In the genomic region with DNA sequence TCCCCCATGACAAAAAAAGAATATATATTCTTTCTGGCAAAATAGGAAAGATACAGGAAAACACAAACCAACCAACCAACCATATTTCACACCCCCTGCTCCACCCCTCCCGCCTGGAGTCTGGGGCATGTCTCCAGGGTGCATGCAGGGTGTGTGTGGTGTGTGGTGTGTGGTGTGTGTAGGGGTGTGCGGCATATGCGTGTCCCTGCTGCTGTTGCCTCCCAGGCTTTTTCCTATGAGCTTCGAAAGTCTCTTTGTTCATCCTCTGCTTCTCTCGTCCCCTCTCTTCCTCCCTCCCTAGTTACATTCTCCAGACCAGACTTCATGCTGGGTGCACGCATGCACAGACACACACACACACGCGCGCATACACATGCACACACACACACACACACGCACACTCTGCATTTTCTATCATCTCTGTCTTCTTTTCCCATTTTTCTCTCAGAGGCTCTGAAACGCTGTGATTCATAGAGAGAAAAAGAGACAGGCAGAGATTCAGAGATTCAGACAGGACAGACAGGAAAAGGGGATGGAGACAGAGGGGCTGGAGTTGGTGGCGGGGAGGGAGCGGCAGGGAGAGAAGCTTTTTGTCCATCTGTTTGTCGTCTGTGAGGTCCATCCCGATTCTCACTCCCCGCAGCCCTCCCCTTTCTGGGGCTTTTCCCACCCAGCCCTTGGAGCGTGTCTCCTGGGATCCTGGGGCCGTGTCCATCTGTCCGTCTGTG, we compare ENCODE assay signal across 18 cellular contexts.
DNase-seq lines count a peak whose midpoint lies in the region; ATAC-seq and TF ChIP-seq lines count a peak whose summit lies in the region.
"Had no signal": no experiment of that assay in that cellular context is flagged by ENCODE, and none has a peak within 500 bp of the region (broad histone marks: within the 10 kb centered on the region; RNA-seq: fewer than 3 reads in every experiment).

No MANE protein-coding gene starts in this region.

- H3K27me3 ChIP-seq in right cardiac atrium (ENCODE audit: control insufficient read depth, insufficient read depth) (no peaks in the 10 kb centered on the region), WERI-Rb-1 (ENCODE audit: insufficient read depth, low read depth, severe bottlenecking) (no peaks in the 10 kb centered on the region), iPS-15b (ENCODE audit: control insufficient read depth, insufficient read depth, low read length) (peaks cover 8% of the 10 kb centered on the region), mammary epithelial cell (ENCODE audit: insufficient read depth, low read length) (no peaks in the 10 kb centered on the region)

- H4K20me1 ChIP-seq in mammary epithelial cell (ENCODE audit: insufficient read depth, low read length) = no peaks in the 10 kb centered on the region

- CTCF ChIA-PET in mammary epithelial cell (lab: Charles Lee; ENCODE audit: low non-redundant PET) = no interaction called here

- in situ Hi-C loops in mammary epithelial cell (cut with MboI; ENCODE audit: low sequenced_read_pairs in 2 of 2) = loop anchor here (5.0 to 10.0 kb wide), 2 partner anchors 106 to 119 kb away; partner anchors contain the start of gene BLCAP (in 1 of the 2)

- dilution Hi-C loops in mammary epithelial cell (cut with HindIII; ENCODE audit: low sequenced_read_pairs) = no loop called here

- H3K4me1 ChIP-seq in right cardiac atrium (ENCODE audit: control insufficient read depth, insufficient read depth, low read length) (peaks cover 5% of the 10 kb centered on the region), iPS-15b (ENCODE audit: control insufficient read depth, insufficient read depth, low read length) (peaks cover 10% of the 10 kb centered on the region), mammary epithelial cell (ENCODE audit: insufficient read depth, low read length) (peaks cover 20% of the 10 kb centered on the region)

- ATAC-seq in right cardiac atrium (no peak), HG02759 (IDR thresholded peaks at IDR 0.05; ENCODE audit: unreplicated experiment) (no peak)
- ATAC-seq: K562 had no signal

- H3K79me2 ChIP-seq in mammary epithelial cell (ENCODE audit: insufficient read depth, low read length) = no peaks in the 10 kb centered on the region

- no peak overlapping the region for H3K27ac ChIP-seq in right cardiac atrium (ENCODE audit: low read length)
- H3K27ac ChIP-seq in WERI-Rb-1 = peak overlapping the region; percentile 90
- H3K27ac ChIP-seq in mammary epithelial cell (ENCODE audit: insufficient read depth, low read depth, low read length) = no peak overlapping the region
- H3K27ac ChIP-seq: heart right ventricle, SJSA1, transverse colon had no signal

- 30% methylated on average over 19 of the region's 19 CpGs for WGBS in right cardiac atrium
- WGBS in mammary epithelial cell (ENCODE audit: low coverage, missing lambda C conversion rate) = 64% methylated on average over 16 of the region's 19 CpGs

- peak overlapping the region; percentile 20 for H3K9ac ChIP-seq in iPS-15b (ENCODE audit: low read depth, low read length)
- H3K9ac ChIP-seq in mammary epithelial cell (ENCODE audit: insufficient read depth, low read length) = no peak overlapping the region

- no peak overlapping the region for H2AFZ ChIP-seq in mammary epithelial cell (ENCODE audit: low read depth, low read length)

- TF ChIP-seq CTCF in WERI-Rb-1 (IDR thresholded peaks at IDR 0.05; ENCODE audit: low read depth, low read length) = no peak
- no peak for TF ChIP-seq CTCF in mammary epithelial cell (conservative IDR thresholded peaks at IDR 0.05 in 1 of 2, IDR thresholded peaks at IDR 0.05 in 1 of 2; ENCODE audit: extremely low read depth in 1 of 2, insufficient read depth in 1 of 2, low read depth in 1 of 2, low read length in 2 of 2)

- peak in 2 of 3 donors; percentile 45 to 59 for DNase-seq in right cardiac atrium
- DNase-seq in cardiac septum (ENCODE audit: low spot score) = no peak
- DNase-seq in WERI-Rb-1 = peak; percentile 84
- DNase-seq in NCI-H748 treated with DMSO at 0.1 percent for 48 hours (lab: John Stamatoyannopoulos, UW) = no peak
- no peak for DNase-seq in mammary epithelial cell
- DNase-seq in NCI-H1930 (lab: John Stamatoyannopoulos, UW) = no peak
- DNase-seq: CD4-positive, alpha-beta T cell; DMS79; effector memory CD4-positive, alpha-beta T cell; HCEC 1CT; naive thymus-derived CD8-positive, alpha-beta T cell; NCI-H2029 had no signal

- no peak overlapping the region for H3K4me2 ChIP-seq in mammary epithelial cell (ENCODE audit: insufficient read depth, low read depth, low read length)

- no TSS peak for BruUV-seq in mammary epithelial cell (replicated peaks; lab: Mats Ljungman, UMichigan)

- intact Hi-C loops in right cardiac atrium (cut with DNase I) = no loop called here
- intact Hi-C loops in cardiac septum (cut with DNase I) = no loop called here
- intact Hi-C loops in mammary epithelial cell (cut with micrococcal nuclease) = loop anchor here (5.0 kb wide), 1 partner anchor 119 kb away; the partner anchor contains the start of gene BLCAP

- no peak overlapping the region for H3K4me3 ChIP-seq in right cardiac atrium (ENCODE audit: low read length)
- 0 out of 2 replicates have a peak overlapping the region, but pooled peaks have one; percentile 14 for H3K4me3 ChIP-seq in WERI-Rb-1 (ENCODE audit: low read depth, low read length)
- H3K4me3 ChIP-seq in iPS-15b (ENCODE audit: low read depth, low read length) = no peak overlapping the region
- H3K4me3 ChIP-seq in mammary epithelial cell (replicated peaks in 1 of 3; ENCODE audit: insufficient read depth in 1 of 3, low read depth in 2 of 3, low read length in 3 of 3) = no peak overlapping the region
- H3K4me3 ChIP-seq: heart right ventricle, K562, SJSA1, transverse colon had no signal

- peaks cover 8% of the 10 kb centered on the region for H3K36me3 ChIP-seq in WERI-Rb-1
- H3K36me3 ChIP-seq in iPS-15b (ENCODE audit: control insufficient read depth, insufficient read depth, low read length) = peaks cover 1% of the 10 kb centered on the region
- H3K36me3 ChIP-seq in mammary epithelial cell (ENCODE audit: insufficient read depth, low read length) = peaks cover 4% of the 10 kb centered on the region
- H3K36me3 ChIP-seq: SJSA1, transverse colon had no signal

- H3K9me3 ChIP-seq in right cardiac atrium (ENCODE audit: control insufficient read depth, low read length) (no peaks in the 10 kb centered on the region), WERI-Rb-1 (ENCODE audit: severe bottlenecking) (no peaks in the 10 kb centered on the region), iPS-15b (ENCODE audit: control insufficient read depth, insufficient read depth, low read length) (no peaks in the 10 kb centered on the region), mammary epithelial cell (replicated peaks; ENCODE audit: insufficient read depth, low read length) (no peaks in the 10 kb centered on the region)
- H3K9me3 ChIP-seq: heart right ventricle, SJSA1, transverse colon had no signal

Comparison
In these comparisons a context has a peak if more than half of its experiments do, and no peak if none do; other contexts are left out.
1. DNase-seq: peak in right cardiac atrium (2 of 3) and WERI-Rb-1 (single experiment); none in cardiac septum (single experiment), NCI-H748 treated with DMSO at 0.1 percent for 48 hours (single experiment), mammary epithelial cell (single experiment) and NCI-H1930 (0 of 2).